In the genomic region with DNA sequence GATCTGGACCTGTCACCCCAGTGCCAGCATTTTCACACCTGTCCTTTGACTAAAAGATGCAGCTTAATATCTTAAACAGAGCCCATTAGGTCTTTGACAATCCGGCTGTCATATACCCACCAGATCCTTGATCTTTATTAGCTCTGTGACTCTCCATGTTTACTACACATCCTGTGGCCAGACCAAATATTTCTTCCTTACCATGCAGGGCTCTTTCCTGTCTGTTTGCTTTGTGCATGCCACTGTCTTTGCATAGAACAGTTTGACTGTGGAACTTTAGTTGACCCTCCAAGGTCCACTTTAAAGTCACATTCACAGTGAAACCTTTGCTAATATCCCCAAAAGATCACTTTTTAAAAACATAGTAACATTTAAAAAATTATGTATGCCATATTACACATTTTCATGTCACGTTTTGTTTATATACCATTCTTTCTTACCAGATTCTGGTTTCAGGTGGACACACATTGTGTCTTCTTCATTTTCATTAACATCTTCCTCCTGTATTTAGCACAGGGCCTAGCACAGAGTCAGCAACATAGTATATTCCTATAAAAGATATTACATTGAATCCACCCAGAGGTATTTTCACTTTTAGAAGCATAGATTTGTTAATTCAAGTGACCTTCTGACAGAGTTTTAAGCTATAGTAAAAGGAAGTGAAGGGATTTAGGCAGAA, we compare ENCODE assay signal across 25 cellular contexts.
DNase-seq lines count a peak whose midpoint lies in the region; TF ChIP-seq lines count a peak whose summit lies in the region.
"Had no signal": no experiment of that assay in that cellular context is flagged by ENCODE, and none has a peak within 500 bp of the region (broad histone marks: within the 10 kb centered on the region; RNA-seq: fewer than 3 reads in every experiment).

No MANE protein-coding gene starts in this region.

- H3K4me1 ChIP-seq in SJSA1 (replicated peaks), result peaks cover 69% of the 10 kb centered on the region
- peaks cover 16% of the 10 kb centered on the region for H3K4me1 ChIP-seq in osteoblast (ENCODE audit: insufficient read depth, low read length)
- H3K4me1 ChIP-seq: esophagus muscularis mucosa, stomach, tibial nerve had no signal

- H3K27ac Mint-ChIP-seq in chondrocyte (ENCODE audit: unreplicated experiment), result peak overlapping the region; percentile 13
- H3K27ac Mint-ChIP-seq: activated naive CD4-positive, alpha-beta T cell treated with anti-CD3 and anti-CD28 coated beads, Interleukin-2, amount 10 ng/mL, durations not matched to agents 7 days and 5 days had no signal

- no peak overlapping the region for H3K4me3 Mint-ChIP-seq in chondrocyte (ENCODE audit: unreplicated experiment)
- H3K4me3 Mint-ChIP-seq: activated naive CD4-positive, alpha-beta T cell treated with anti-CD3 and anti-CD28 coated beads, Interleukin-2, amount 10 ng/mL, durations not matched to agents 7 days and 5 days; activated T-cell treated with anti-CD3 and anti-CD28 coated beads, Interleukin-2, amount 50 U/mL, for 4 hours; naive B cell had no signal

- no peaks in the 10 kb centered on the region for H4K20me1 ChIP-seq in osteoblast (ENCODE audit: insufficient read depth, low read length)

- H3K27ac ChIP-seq in SJSA1, result peak overlapping the region; percentile 29
- H3K27ac ChIP-seq in osteoblast (ENCODE audit: low read depth, low read length), result peak overlapping the region; percentile 1
- H3K27ac ChIP-seq: 22Rv1, esophagus muscularis mucosa, GM23248, stomach, tibial nerve had no signal

- no peaks in the 10 kb centered on the region for H3K27me3 Mint-ChIP-seq in chondrocyte (ENCODE audit: low read depth)
- H3K27me3 Mint-ChIP-seq: activated naive CD4-positive, alpha-beta T cell treated with anti-CD3 and anti-CD28 coated beads, Interleukin-2, amount 10 ng/mL, durations not matched to agents 7 days and 5 days had no signal

- peaks cover 36% of the 10 kb centered on the region for H3K4me1 Mint-ChIP-seq in chondrocyte (ENCODE audit: low read depth)

- no peak overlapping the region for H3K4me3 ChIP-seq in SJSA1
- H3K4me3 ChIP-seq in osteoblast (ENCODE audit: insufficient read depth, low read length), result no peak overlapping the region
- H3K4me3 ChIP-seq: esophagus muscularis mucosa, GM23248, stomach, tibial nerve had no signal

- no peaks in the 10 kb centered on the region for H3K27me3 ChIP-seq in SJSA1 (replicated peaks)
- no peaks in the 10 kb centered on the region for H3K27me3 ChIP-seq in osteoblast (ENCODE audit: insufficient read depth, low read length)
- H3K27me3 ChIP-seq: esophagus muscularis mucosa, stomach, tibial nerve had no signal

- H3K36me3 ChIP-seq in SJSA1 (no peaks in the 10 kb centered on the region), osteoblast (ENCODE audit: insufficient read depth, low read length) (no peaks in the 10 kb centered on the region)
- H3K36me3 ChIP-seq: esophagus muscularis mucosa, stomach, tibial nerve had no signal

- H3K36me3 Mint-ChIP-seq in chondrocyte (ENCODE audit: low read depth), result no peaks in the 10 kb centered on the region
- H3K36me3 Mint-ChIP-seq: activated naive CD4-positive, alpha-beta T cell treated with anti-CD3 and anti-CD28 coated beads, Interleukin-2, amount 10 ng/mL, durations not matched to agents 7 days and 5 days; naive B cell had no signal

- no peak overlapping the region for H3K4me2 ChIP-seq in osteoblast (ENCODE audit: insufficient read depth, low read length)

- TF ChIP-seq CTCF in chondrocyte (IDR thresholded peaks at IDR 0.05), result no peak
- TF ChIP-seq CTCF in osteoblast (IDR thresholded peaks at IDR 0.05; ENCODE audit: extremely low read depth, low read depth, low read length), result no peak
- TF ChIP-seq CTCF in GM20000 (IDR thresholded peaks at IDR 0.05; ENCODE audit: extremely low read depth, missing control alignments), result no peak

- H3K9me3 ChIP-seq in SJSA1 (replicated peaks) (no peaks in the 10 kb centered on the region), osteoblast (ENCODE audit: low read depth, low read length) (no peaks in the 10 kb centered on the region)
- H3K9me3 ChIP-seq: esophagus muscularis mucosa, stomach, tibial nerve had no signal

- no peaks in the 10 kb centered on the region for H3K9me3 Mint-ChIP-seq in chondrocyte (ENCODE audit: low read depth)
- H3K9me3 Mint-ChIP-seq: activated naive CD4-positive, alpha-beta T cell treated with anti-CD3 and anti-CD28 coated beads, Interleukin-2, amount 10 ng/mL, durations not matched to agents 7 days and 5 days; activated T-cell treated with anti-CD3 and anti-CD28 coated beads, Interleukin-2, amount 50 U/mL, for 4 hours; naive B cell had no signal

- DNase-seq in DMS53 (lab: John Stamatoyannopoulos, UW), result peak; percentile 10
- DNase-seq in DMS53 treated with DMSO at 0.1 percent for 48 hours (lab: John Stamatoyannopoulos, UW; ENCODE audit: unreplicated experiment), result no peak
- peak in 1 of 2 experiments; percentile 43 for DNase-seq in SJSA1 (ENCODE audit: low read depth in 1 of 2, low spot score in 2 of 2)
- no peak for DNase-seq in chondrocyte (ENCODE audit: low spot score)
- DNase-seq in osteoblast (ENCODE audit: insufficient read length, low spot score, missing footprints), result no peak
- no peak for DNase-seq in KG1 (lab: John Stamatoyannopoulos, UW)
- DNase-seq in ecto neural progenitor cell (ENCODE audit: low spot score), result no peak
- no peak for DNase-seq in GM20000 (ENCODE audit: low spot score)
- DNase-seq: activated CD4-positive, CD25-positive, alpha-beta regulatory T cell treated with anti-CD3 and anti-CD28 coated beads, Interleukin-2, amount 50 U/mL, for 72 hours; activated CD8-positive, alpha-beta memory T cell treated with anti-CD3 and anti-CD28 coated beads for 24 hours; activated naive CD4-positive, alpha-beta T cell treated with anti-CD3 and anti-CD28 coated beads, Interleukin-2, amount 10 ng/mL, durations not matched to agents 7 days and 5 days; activated T-cell treated with anti-CD3 and anti-CD28 coated beads, Interleukin-2, amount 50 U/mL, for 4 hours; DND-41; effector memory CD4-positive, alpha-beta T cell; GM23248; kidney glomerular epithelial cell; mesendoderm; MV-4-11; naive B cell; NCI-H2171 treated with DMSO at 0.1 percent for 48 hours; NCI-H526; stomach had no signal

- peak overlapping the region; percentile 63 for H2AFZ ChIP-seq in osteoblast (ENCODE audit: low read length)
- H2AFZ ChIP-seq: GM23248 had no signal

- no peaks in the 10 kb centered on the region for H3K79me2 ChIP-seq in osteoblast (ENCODE audit: insufficient read depth, low read length)
